ENCODE assay signal across 8 cellular contexts in genomic region chr20:62500237-62500864, GRCh38. TPM values are rescaled to one million over a fixed set of nuclear protein-coding genes. Genes with fewer than 3 reads are reported as not detected.
DNase-seq lines count a peak whose midpoint lies in the region; ATAC-seq lines count a peak whose summit lies in the region.

No MANE protein-coding gene starts in this region.

- DNase-seq in NCI-H2081 (lab: John Stamatoyannopoulos, UW) (peak; percentile 33 to 38), NCI-H2081 treated with DMSO at 0.1 percent for 48 hours (lab: John Stamatoyannopoulos, UW) (no peak), NCI-H2227 (lab: John Stamatoyannopoulos, UW; ENCODE audit: unreplicated experiment) (peak; percentile 79), cerebellum (ENCODE audit: low spot score) (peak; percentile 68), left kidney (ENCODE audit: low read depth, low spot score) (peak; percentile 85)
- DNase-seq in activated CD4-positive, alpha-beta T cell treated with anti-CD3 and anti-CD28 coated beads, Interleukin-2, amount 10 ng/mL, durations not matched to agents 24 days and 14 days = peak; percentile 94
- DNase-seq in stimulated activated CD4-positive, alpha-beta T cell treated with anti-CD3 and anti-CD28 coated beads, Interleukin-4, amount 100 ng/mL, for 48 hours (ENCODE audit: low read depth in 2 of 2) = peak; percentile 69 to 83

- no peak for ATAC-seq in GM21576 (IDR thresholded peaks at IDR 0.05; ENCODE audit: unreplicated experiment)

- intact Hi-C loops in activated CD4-positive, alpha-beta T cell treated with anti-CD3 and anti-CD28 coated beads, Interleukin-2, amount 10 ng/mL, durations not matched to agents 24 days and 14 days (cut with micrococcal nuclease) = loop anchor here (1.0 to 5.0 kb wide), 7 partner anchors 102 to 307 kb away; partner anchors contain the start of genes ADRM1 and RPS21

- H3K9me3 Mint-ChIP-seq in activated CD4-positive, alpha-beta T cell treated with anti-CD3 and anti-CD28 coated beads, Interleukin-2, amount 10 ng/mL, durations not matched to agents 24 days and 14 days = peaks cover 10% of the 10 kb centered on the region

- peaks cover 32% of the 10 kb centered on the region for H3K4me1 Mint-ChIP-seq in activated CD4-positive, alpha-beta T cell treated with anti-CD3 and anti-CD28 coated beads, Interleukin-2, amount 10 ng/mL, durations not matched to agents 24 days and 14 days

- peaks cover 3% of the 10 kb centered on the region for H3K36me3 Mint-ChIP-seq in activated CD4-positive, alpha-beta T cell treated with anti-CD3 and anti-CD28 coated beads, Interleukin-2, amount 10 ng/mL, durations not matched to agents 24 days and 14 days (ENCODE audit: low read depth)

- H3K27ac Mint-ChIP-seq in activated CD4-positive, alpha-beta T cell treated with anti-CD3 and anti-CD28 coated beads, Interleukin-2, amount 10 ng/mL, durations not matched to agents 24 days and 14 days = peak overlapping the region; percentile 98

- H3K4me3 Mint-ChIP-seq in activated CD4-positive, alpha-beta T cell treated with anti-CD3 and anti-CD28 coated beads, Interleukin-2, amount 10 ng/mL, durations not matched to agents 24 days and 14 days = peak overlapping the region; percentile 9

- H3K27me3 Mint-ChIP-seq in activated CD4-positive, alpha-beta T cell treated with anti-CD3 and anti-CD28 coated beads, Interleukin-2, amount 10 ng/mL, durations not matched to agents 24 days and 14 days = no peaks in the 10 kb centered on the region

RNA-seq across cellular contexts. Expression of gene GATA5, which starts 24.6 kb away (rescaled TPM):
- not detected in 2 replicates for total RNA-seq in activated CD4-positive, alpha-beta T cell treated with anti-CD3 and anti-CD28 coated beads, Interleukin-2, amount 10 ng/mL, durations not matched to agents 24 days and 14 days
- not detected for total RNA-seq in cerebellum
